ENCODE assay signal across 1 cellular context in genomic region chr2:164837807-164838206, GRCh38.
TF ChIP-seq lines count a peak whose summit lies in the region.

No MANE protein-coding gene starts in this region.

TF ChIP-seq in HepG2, 621 proteins besides CTCF, POLR2A, EP300 and RAD21 (continued from another document and continues in another):
- TF ChIP-seq, protein P1, sequence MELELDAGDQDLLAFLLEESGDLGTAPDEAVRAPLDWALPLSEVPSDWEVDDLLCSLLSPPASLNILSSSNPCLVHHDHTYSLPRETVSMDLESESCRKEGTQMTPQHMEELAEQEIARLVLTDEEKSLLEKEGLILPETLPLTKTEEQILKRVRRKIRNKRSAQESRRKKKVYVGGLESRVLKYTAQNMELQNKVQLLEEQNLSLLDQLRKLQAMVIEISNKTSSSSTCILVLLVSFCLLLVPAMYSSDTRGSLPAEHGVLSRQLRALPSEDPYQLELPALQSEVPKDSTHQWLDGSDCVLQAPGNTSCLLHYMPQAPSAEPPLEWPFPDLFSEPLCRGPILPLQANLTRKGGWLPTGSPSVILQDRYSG (CRISPR knock-in tag; IDR thresholded peaks at IDR 0.05) = no peak
- no peak for TF ChIP-seq AKAP8 (CRISPR knock-in tag; IDR thresholded peaks at IDR 0.05)
- TF ChIP-seq ZNF451 (CRISPR knock-in tag; IDR thresholded peaks at IDR 0.05) = no peak
- peak; percentile 91 for TF ChIP-seq RBM22 (optimal IDR thresholded peaks at IDR 0.05; ENCODE audit: low read length)
- TF ChIP-seq SSRP1 (CRISPR knock-in tag; IDR thresholded peaks at IDR 0.05) = no peak
- TF ChIP-seq ARID5B (CRISPR knock-in tag; IDR thresholded peaks at IDR 0.05) = no peak
- TF ChIP-seq ZNF280D (CRISPR knock-in tag; IDR thresholded peaks at IDR 0.05) = peak; percentile 63; the same call in 1 of the 2 replicates
- no peak for TF ChIP-seq ZNF383 (CRISPR knock-in tag; IDR thresholded peaks at IDR 0.05; ENCODE audit: borderline replicate concordance)
- TF ChIP-seq, protein P2, sequence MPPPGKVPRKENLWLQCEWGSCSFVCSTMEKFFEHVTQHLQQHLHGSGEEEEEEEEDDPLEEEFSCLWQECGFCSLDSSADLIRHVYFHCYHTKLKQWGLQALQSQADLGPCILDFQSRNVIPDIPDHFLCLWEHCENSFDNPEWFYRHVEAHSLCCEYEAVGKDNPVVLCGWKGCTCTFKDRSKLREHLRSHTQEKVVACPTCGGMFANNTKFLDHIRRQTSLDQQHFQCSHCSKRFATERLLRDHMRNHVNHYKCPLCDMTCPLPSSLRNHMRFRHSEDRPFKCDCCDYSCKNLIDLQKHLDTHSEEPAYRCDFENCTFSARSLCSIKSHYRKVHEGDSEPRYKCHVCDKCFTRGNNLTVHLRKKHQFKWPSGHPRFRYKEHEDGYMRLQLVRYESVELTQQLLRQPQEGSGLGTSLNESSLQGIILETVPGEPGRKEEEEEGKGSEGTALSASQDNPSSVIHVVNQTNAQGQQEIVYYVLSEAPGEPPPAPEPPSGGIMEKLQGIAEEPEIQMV (CRISPR knock-in tag; IDR thresholded peaks at IDR 0.05; ENCODE audit: low read depth) = no peak
- no peak for TF ChIP-seq RORA (CRISPR knock-in tag; IDR thresholded peaks at IDR 0.05)
- TF ChIP-seq, protein P3, sequence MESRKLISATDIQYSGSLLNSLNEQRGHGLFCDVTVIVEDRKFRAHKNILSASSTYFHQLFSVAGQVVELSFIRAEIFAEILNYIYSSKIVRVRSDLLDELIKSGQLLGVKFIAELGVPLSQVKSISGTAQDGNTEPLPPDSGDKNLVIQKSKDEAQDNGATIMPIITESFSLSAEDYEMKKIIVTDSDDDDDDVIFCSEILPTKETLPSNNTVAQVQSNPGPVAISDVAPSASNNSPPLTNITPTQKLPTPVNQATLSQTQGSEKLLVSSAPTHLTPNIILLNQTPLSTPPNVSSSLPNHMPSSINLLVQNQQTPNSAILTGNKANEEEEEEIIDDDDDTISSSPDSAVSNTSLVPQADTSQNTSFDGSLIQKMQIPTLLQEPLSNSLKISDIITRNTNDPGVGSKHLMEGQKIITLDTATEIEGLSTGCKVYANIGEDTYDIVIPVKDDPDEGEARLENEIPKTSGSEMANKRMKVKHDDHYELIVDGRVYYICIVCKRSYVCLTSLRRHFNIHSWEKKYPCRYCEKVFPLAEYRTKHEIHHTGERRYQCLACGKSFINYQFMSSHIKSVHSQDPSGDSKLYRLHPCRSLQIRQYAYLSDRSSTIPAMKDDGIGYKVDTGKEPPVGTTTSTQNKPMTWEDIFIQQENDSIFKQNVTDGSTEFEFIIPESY (CRISPR knock-in tag; IDR thresholded peaks at IDR 0.05) = no peak
- TF ChIP-seq TCF7 (IDR thresholded peaks at IDR 0.05; ENCODE audit: low read depth) = no peak
- TF ChIP-seq MTERF4 (CRISPR knock-in tag; IDR thresholded peaks at IDR 0.05) = no peak
- TF ChIP-seq ZMYM2 (CRISPR knock-in tag; IDR thresholded peaks at IDR 0.05) = peak; percentile 86
- 0 out of 2 replicates have a peak, but pooled peaks have one; percentile 34 for TF ChIP-seq POLR2G (IDR thresholded peaks at IDR 0.05; ENCODE audit: low read depth, low read length)
- peak; percentile 81 for TF ChIP-seq ZMYM4 (CRISPR knock-in tag; IDR thresholded peaks at IDR 0.05)
- no peak for TF ChIP-seq ZHX2 (IDR thresholded peaks at IDR 0.05; ENCODE audit: low read depth)
- TF ChIP-seq ZHX2 (CRISPR knock-in tag; IDR thresholded peaks at IDR 0.05; ENCODE audit: borderline replicate concordance) = no peak
- no peak for TF ChIP-seq ZNF33B (CRISPR knock-in tag; IDR thresholded peaks at IDR 0.05)
- no peak for TF ChIP-seq KDM5A (IDR thresholded peaks at IDR 0.05; ENCODE audit: borderline replicate concordance, low read length)
- TF ChIP-seq PTBP1 (IDR thresholded peaks at IDR 0.05; ENCODE audit: low read depth, low read length, poor library complexity, severe bottlenecking) = no peak
- TF ChIP-seq RBFOX2 (IDR thresholded peaks at IDR 0.05; ENCODE audit: low read depth, low read length) = peak; percentile 50; the same call in 1 of the 2 replicates
- TF ChIP-seq ZNF790 (CRISPR knock-in tag; IDR thresholded peaks at IDR 0.05; ENCODE audit: borderline replicate concordance) = no peak
- TF ChIP-seq POLR2AphosphoS5 (IDR thresholded peaks at IDR 0.05; ENCODE audit: low read depth, low read length) = 0 out of 2 replicates have a peak, but pooled peaks have one; percentile 25
- TF ChIP-seq ZNF292 (CRISPR knock-in tag; IDR thresholded peaks at IDR 0.05; ENCODE audit: borderline replicate concordance, low read depth) = peak; percentile 26; the same call in 1 of the 2 replicates
- no peak for TF ChIP-seq STAT5B (CRISPR knock-in tag; IDR thresholded peaks at IDR 0.05)
- no peak for TF ChIP-seq KLF9 (CRISPR knock-in tag; IDR thresholded peaks at IDR 0.05; ENCODE audit: low read depth)
- no peak for TF ChIP-seq ZNF746 (CRISPR knock-in tag; IDR thresholded peaks at IDR 0.05)
- no peak for TF ChIP-seq ZFP36L1 (CRISPR knock-in tag; IDR thresholded peaks at IDR 0.05)
- TF ChIP-seq, protein P4, sequence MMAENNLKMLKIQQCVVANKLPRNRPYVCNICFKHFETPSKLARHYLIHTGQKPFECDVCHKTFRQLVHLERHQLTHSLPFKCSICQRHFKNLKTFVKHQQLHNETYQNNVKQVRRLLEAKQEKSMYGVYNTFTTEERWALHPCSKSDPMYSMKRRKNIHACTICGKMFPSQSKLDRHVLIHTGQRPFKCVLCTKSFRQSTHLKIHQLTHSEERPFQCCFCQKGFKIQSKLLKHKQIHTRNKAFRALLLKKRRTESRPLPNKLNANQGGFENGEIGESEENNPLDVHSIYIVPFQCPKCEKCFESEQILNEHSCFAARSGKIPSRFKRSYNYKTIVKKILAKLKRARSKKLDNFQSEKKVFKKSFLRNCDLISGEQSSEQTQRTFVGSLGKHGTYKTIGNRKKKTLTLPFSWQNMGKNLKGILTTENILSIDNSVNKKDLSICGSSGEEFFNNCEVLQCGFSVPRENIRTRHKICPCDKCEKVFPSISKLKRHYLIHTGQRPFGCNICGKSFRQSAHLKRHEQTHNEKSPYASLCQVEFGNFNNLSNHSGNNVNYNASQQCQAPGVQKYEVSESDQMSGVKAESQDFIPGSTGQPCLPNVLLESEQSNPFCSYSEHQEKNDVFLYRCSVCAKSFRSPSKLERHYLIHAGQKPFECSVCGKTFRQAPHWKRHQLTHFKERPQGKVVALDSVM (CRISPR knock-in tag; IDR thresholded peaks at IDR 0.05) = peak; percentile 98
- TF ChIP-seq ZNF891 (CRISPR knock-in tag; IDR thresholded peaks at IDR 0.05) = no peak
- TF ChIP-seq, protein P5, sequence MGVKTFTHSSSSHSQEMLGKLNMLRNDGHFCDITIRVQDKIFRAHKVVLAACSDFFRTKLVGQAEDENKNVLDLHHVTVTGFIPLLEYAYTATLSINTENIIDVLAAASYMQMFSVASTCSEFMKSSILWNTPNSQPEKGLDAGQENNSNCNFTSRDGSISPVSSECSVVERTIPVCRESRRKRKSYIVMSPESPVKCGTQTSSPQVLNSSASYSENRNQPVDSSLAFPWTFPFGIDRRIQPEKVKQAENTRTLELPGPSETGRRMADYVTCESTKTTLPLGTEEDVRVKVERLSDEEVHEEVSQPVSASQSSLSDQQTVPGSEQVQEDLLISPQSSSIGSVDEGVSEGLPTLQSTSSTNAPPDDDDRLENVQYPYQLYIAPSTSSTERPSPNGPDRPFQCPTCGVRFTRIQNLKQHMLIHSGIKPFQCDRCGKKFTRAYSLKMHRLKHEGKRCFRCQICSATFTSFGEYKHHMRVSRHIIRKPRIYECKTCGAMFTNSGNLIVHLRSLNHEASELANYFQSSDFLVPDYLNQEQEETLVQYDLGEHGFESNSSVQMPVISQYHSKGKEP (CRISPR knock-in tag; IDR thresholded peaks at IDR 0.05) = no peak
- TF ChIP-seq ZNF720 (CRISPR knock-in tag; IDR thresholded peaks at IDR 0.05) = no peak
- TF ChIP-seq, protein P6, sequence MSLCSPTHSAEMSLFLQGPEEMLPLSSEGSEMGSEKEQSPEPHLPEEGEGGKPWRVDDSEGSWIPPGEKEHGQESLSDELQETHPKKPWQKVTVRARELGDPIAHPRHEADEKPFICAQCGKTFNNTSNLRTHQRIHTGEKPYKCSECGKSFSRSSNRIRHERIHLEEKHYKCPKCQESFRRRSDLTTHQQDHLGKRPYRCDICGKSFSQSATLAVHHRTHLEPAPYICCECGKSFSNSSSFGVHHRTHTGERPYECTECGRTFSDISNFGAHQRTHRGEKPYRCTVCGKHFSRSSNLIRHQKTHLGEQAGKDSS (CRISPR knock-in tag; IDR thresholded peaks at IDR 0.05; ENCODE audit: borderline replicate concordance, low read depth) = no peak
- no peak for TF ChIP-seq FOXO1 (CRISPR knock-in tag; IDR thresholded peaks at IDR 0.05)
